Comparison of ENCODE assay signal across 19 cellular contexts in genomic region chr2:177464549-177464948, GRCh38.
"Had no signal": no experiment of that assay in that cellular context is flagged by ENCODE, and none has a peak within 500 bp of the region (broad histone marks: within the 10 kb centered on the region; RNA-seq: fewer than 3 reads in every experiment).

No MANE protein-coding gene starts in this region.

- H3K27ac Mint-ChIP-seq: activated naive CD4-positive, alpha-beta T cell treated with anti-CD3 and anti-CD28 coated beads, Interleukin-2, amount 50 U/mL, for 24 hours; dendritic cell treated with granulocyte-macrophage colony-stimulating factor and Interleukin-4, amounts not matched to agents 40 ng/mL and 50 ng/mL, for 4 days; nephron progenitor cell had no signal

- H3K4me3 Mint-ChIP-seq: activated naive CD4-positive, alpha-beta T cell treated with anti-CD3 and anti-CD28 coated beads, Interleukin-2, amount 50 U/mL, for 24 hours; dendritic cell treated with granulocyte-macrophage colony-stimulating factor and Interleukin-4, amounts not matched to agents 40 ng/mL and 50 ng/mL, for 4 days; nephron progenitor cell had no signal

- H3K4me1 Mint-ChIP-seq: nephron progenitor cell had no signal

- ATAC-seq: left colon had no signal

- DNase-seq: activated CD4-positive, alpha-beta T cell treated with anti-CD3 and anti-CD28 coated beads for 1 hour; activated CD8-positive, alpha-beta memory T cell treated with anti-CD3 and anti-CD28 coated beads for 24 hours; activated gamma-delta T cell; amygdala; effector CD8-positive, alpha-beta T cell; hippocampal formation; islet precursor cell; left colon; nephron progenitor cell; occipital lobe; retina; stimulated activated CD4-positive, alpha-beta T cell treated with anti-CD3 and anti-CD28 coated beads, Interleukin-2, amount 100 ng/mL, for 24 hours; stimulated activated naive CD4-positive, alpha-beta T cell treated with Interleukin-2 at 50 U/mL for 16 hours; tibial artery; WERI-Rb-1 had no signal

- H3K9me3 ChIP-seq: tibial artery had no signal

- H3K27me3 ChIP-seq: esophagus muscularis mucosa, tibial artery had no signal

- H3K27me3 Mint-ChIP-seq: activated naive CD4-positive, alpha-beta T cell treated with anti-CD3 and anti-CD28 coated beads, Interleukin-2, amount 50 U/mL, for 24 hours; dendritic cell treated with granulocyte-macrophage colony-stimulating factor and Interleukin-4, amounts not matched to agents 40 ng/mL and 50 ng/mL, for 4 days had no signal

- H3K4me3 ChIP-seq: esophagus muscularis mucosa, lung, tibial artery had no signal

- H3K9me3 Mint-ChIP-seq: activated naive CD4-positive, alpha-beta T cell treated with anti-CD3 and anti-CD28 coated beads, Interleukin-2, amount 50 U/mL, for 24 hours had no signal
